In genomic region chr16:88616320-88616719, GRCh38 we compare ENCODE assay signal across 15 cellular contexts. TPM values are rescaled to one million over a fixed set of nuclear protein-coding genes. Genes with fewer than 3 reads are reported as not detected.
DNase-seq lines count a peak whose midpoint lies in the region; ATAC-seq and TF ChIP-seq lines count a peak whose summit lies in the region.
"Had no signal": no experiment of that assay in that cellular context is flagged by ENCODE, and none has a peak within 500 bp of the region (broad histone marks: within the 10 kb centered on the region; RNA-seq: fewer than 3 reads in every experiment).

No MANE protein-coding gene starts in this region.

- H4K20me1 ChIP-seq in H9 (ENCODE audit: control insufficient read depth, insufficient read depth, insufficient read length) (no peaks in the 10 kb centered on the region), osteoblast (ENCODE audit: insufficient read depth, low read length) (peaks cover 35% of the 10 kb centered on the region)

- ATAC-seq in HG03442 (IDR thresholded peaks at IDR 0.05; ENCODE audit: unreplicated experiment), result no peak
- no peak for ATAC-seq in stimulated activated memory B cell treated with anti-CD40 and anti-IgM and Interleukin-4, amounts not matched to agents 10 μg/mL and 1 μg/mL and 100 μg/mL, for 72 hours

- H3K4me1 ChIP-seq in H9 (ENCODE audit: insufficient read depth, low read length) (no peaks in the 10 kb centered on the region), endodermal cell (ENCODE audit: control insufficient read depth, insufficient read depth, low read length) (peaks cover 33% of the 10 kb centered on the region), osteoblast (ENCODE audit: insufficient read depth, low read length) (no peaks in the 10 kb centered on the region)

- H3K4ac ChIP-seq in H9 (ENCODE audit: low read depth, low read length), result no peak overlapping the region

- no peak overlapping the region for H3K14ac ChIP-seq in H9 (ENCODE audit: insufficient read depth, low read length)

- no peak overlapping the region for H3T11ph ChIP-seq in H9 (ENCODE audit: low read length)

- no peaks in the 10 kb centered on the region for H3K27me3 ChIP-seq in H9 (ENCODE audit: insufficient read depth, low read length)
- no peaks in the 10 kb centered on the region for H3K27me3 ChIP-seq in endodermal cell (ENCODE audit: control insufficient read depth, insufficient read depth, low read length, poor library complexity, severe bottlenecking)
- no peaks in the 10 kb centered on the region for H3K27me3 ChIP-seq in osteoblast (ENCODE audit: insufficient read depth, low read length)
- H3K27me3 ChIP-seq: brain microvascular endothelial cell, suprapubic skin had no signal

- DNase-seq in NCI-H2081 (lab: John Stamatoyannopoulos, UW) (peak; percentile 44 to 68), NCI-H2081 treated with DMSO at 0.1 percent for 48 hours (lab: John Stamatoyannopoulos, UW) (no peak), H9 (no peak), endodermal cell (no peak), osteoblast (ENCODE audit: insufficient read length, low spot score, missing footprints) (peak; percentile 68)
- no peak for DNase-seq in central memory CD4-positive, alpha-beta T cell
- DNase-seq: activated CD4-positive, CD25-positive, alpha-beta regulatory T cell; brain microvascular endothelial cell; DND-41; NCI-H1105; right cardiac atrium had no signal

- H3K4me2 ChIP-seq in H9 (ENCODE audit: insufficient read depth, insufficient read length, low read length) (no peak overlapping the region), osteoblast (ENCODE audit: insufficient read depth, low read length) (no peak overlapping the region)

- no peaks in the 10 kb centered on the region for H3K27me3 Mint-ChIP-seq in H9 (ENCODE audit: low read depth)
- no peaks in the 10 kb centered on the region for H3K27me3 Mint-ChIP-seq in endodermal cell (ENCODE audit: insufficient read depth)
- H3K27me3 Mint-ChIP-seq in stimulated activated memory B cell treated with anti-CD40 and anti-IgM and Interleukin-4, amounts not matched to agents 10 μg/mL and 1 μg/mL and 100 μg/mL, for 72 hours, result no peaks in the 10 kb centered on the region

- H3K27ac Mint-ChIP-seq in H9, result peak overlapping the region; percentile 34 to 97 (median 81); a peak in 5 of 7 replicates
- H3K27ac Mint-ChIP-seq in endodermal cell, result peak overlapping the region; percentile 85
- no peak overlapping the region for H3K27ac Mint-ChIP-seq in stimulated activated memory B cell treated with anti-CD40 and anti-IgM and Interleukin-4, amounts not matched to agents 10 μg/mL and 1 μg/mL and 100 μg/mL, for 72 hours

- H3K4me3 Mint-ChIP-seq in H9 (no peak overlapping the region), endodermal cell (no peak overlapping the region)
- H3K4me3 Mint-ChIP-seq in stimulated activated memory B cell treated with anti-CD40 and anti-IgM and Interleukin-4, amounts not matched to agents 10 μg/mL and 1 μg/mL and 100 μg/mL, for 72 hours, result no peak overlapping the region

- no peak overlapping the region for H3K23ac ChIP-seq in H9 (ENCODE audit: insufficient read length, low read depth, low read length)

- no peak overlapping the region for H4K5ac ChIP-seq in H9 (ENCODE audit: insufficient read length, low read depth, low read length)

- H3K23me2 ChIP-seq in H9 (ENCODE audit: insufficient read length, low read depth, low read length, poor library complexity, severe bottlenecking), result no peaks in the 10 kb centered on the region

- no CpG with 5 or more reads among the region's 13 CpGs for WGBS in H9 (ENCODE audit: extremely low coverage, insufficient read length, low lambda C conversion rate)
- WGBS in endodermal cell (ENCODE audit: insufficient coverage in 1 of 2, insufficient read length in 1 of 2), 2 experiments, result 94% methylated on average over 7 to 13 of the region's 13 CpGs

- H2BK12ac ChIP-seq in H9 (ENCODE audit: insufficient read length, low read depth, low read length), result no peak overlapping the region

- H2BK5ac ChIP-seq in H9 (ENCODE audit: insufficient read length, low read length), result no peak overlapping the region

- H3K4me3 ChIP-seq in endodermal cell (ENCODE audit: low read length), result no peak overlapping the region
- no peak overlapping the region for H3K4me3 ChIP-seq in osteoblast (ENCODE audit: insufficient read depth, low read length)
- H3K4me3 ChIP-seq: SK-N-MC, suprapubic skin had no signal

- H3K9me3 Mint-ChIP-seq in H9, result no peaks in the 10 kb centered on the region
- no peaks in the 10 kb centered on the region for H3K9me3 Mint-ChIP-seq in endodermal cell
- no peaks in the 10 kb centered on the region for H3K9me3 Mint-ChIP-seq in stimulated activated memory B cell treated with anti-CD40 and anti-IgM and Interleukin-4, amounts not matched to agents 10 μg/mL and 1 μg/mL and 100 μg/mL, for 72 hours

- H3K18ac ChIP-seq in H9 (ENCODE audit: insufficient read length, low read depth, low read length), result no peak overlapping the region

- H3K27ac ChIP-seq in H9 (ENCODE audit: insufficient read length, low read depth, low read length) (no peak overlapping the region), endodermal cell (ENCODE audit: low read depth, low read length) (no peak overlapping the region), osteoblast (ENCODE audit: low read depth, low read length) (no peak overlapping the region)
- H3K27ac ChIP-seq: brain microvascular endothelial cell, SK-N-MC, suprapubic skin had no signal

- no peak for TF ChIP-seq CTCF in H9 (conservative IDR thresholded peaks at IDR 0.05)
- no peak for TF ChIP-seq CTCF in endodermal cell (conservative IDR thresholded peaks at IDR 0.05)
- TF ChIP-seq CTCF in osteoblast (IDR thresholded peaks at IDR 0.05; ENCODE audit: extremely low read depth, low read depth, low read length), result no peak

- H3K4me1 Mint-ChIP-seq in H9, result peaks cover 6 to 26% of the 10 kb centered on the region in 2 experiments
- peaks cover 39% of the 10 kb centered on the region for H3K4me1 Mint-ChIP-seq in endodermal cell
- H3K4me1 Mint-ChIP-seq in stimulated activated memory B cell treated with anti-CD40 and anti-IgM and Interleukin-4, amounts not matched to agents 10 μg/mL and 1 μg/mL and 100 μg/mL, for 72 hours, result peaks cover 26% of the 10 kb centered on the region

- H2BK15ac ChIP-seq in H9 (ENCODE audit: low read depth, low read length), result no peak overlapping the region

- H3K56ac ChIP-seq in H9 (ENCODE audit: insufficient read length, low read depth, low read length), result no peak overlapping the region

- H3K36me3 Mint-ChIP-seq in H9 (ENCODE audit: insufficient read depth in 1 of 3, low read depth in 3 of 3), result peaks cover 15 to 49% (median 33%) of the 10 kb centered on the region in 3 experiments
- H3K36me3 Mint-ChIP-seq in endodermal cell (ENCODE audit: low read depth), result peaks cover 36% of the 10 kb centered on the region
- peaks cover 40% of the 10 kb centered on the region for H3K36me3 Mint-ChIP-seq in stimulated activated memory B cell treated with anti-CD40 and anti-IgM and Interleukin-4, amounts not matched to agents 10 μg/mL and 1 μg/mL and 100 μg/mL, for 72 hours

- no peaks in the 10 kb centered on the region for H3K79me1 ChIP-seq in H9 (ENCODE audit: insufficient read depth, low read depth, low read length, poor library complexity, severe bottlenecking)

- H3K36me3 ChIP-seq in endodermal cell (ENCODE audit: control insufficient read depth, insufficient read depth, low read length), result peaks cover 51% of the 10 kb centered on the region
- no peaks in the 10 kb centered on the region for H3K36me3 ChIP-seq in osteoblast (ENCODE audit: insufficient read depth, low read length)

- no peak overlapping the region for H4K91ac ChIP-seq in H9 (ENCODE audit: insufficient read length, low read depth, low read length)

- no peak overlapping the region for H2AK5ac ChIP-seq in H9 (ENCODE audit: insufficient read length, low read length)

- H3K9me3 ChIP-seq in H9 (ENCODE audit: control insufficient read depth, low read depth, low read length) (no peaks in the 10 kb centered on the region), endodermal cell (ENCODE audit: control insufficient read depth, low read length) (no peaks in the 10 kb centered on the region), osteoblast (ENCODE audit: low read depth, low read length) (no peaks in the 10 kb centered on the region)
- H3K9me3 ChIP-seq: suprapubic skin had no signal

- no peak overlapping the region for H2AFZ ChIP-seq in H9 (ENCODE audit: low read length)
- no peak overlapping the region for H2AFZ ChIP-seq in osteoblast (ENCODE audit: low read length)

- no peak overlapping the region for H2BK20ac ChIP-seq in H9 (ENCODE audit: low read depth, low read length, poor library complexity, severe bottlenecking)

- no peak overlapping the region for H3K9ac ChIP-seq in H9 (ENCODE audit: extremely low read depth, insufficient read length, low read length)
- peak overlapping the region; percentile 38 for H3K9ac ChIP-seq in endodermal cell (ENCODE audit: extremely low read depth, low read length, poor library complexity, severe bottlenecking)

- H4K8ac ChIP-seq in H9 (replicated peaks; ENCODE audit: insufficient read length, low read depth, low read length), result no peak overlapping the region

- H3K79me2 ChIP-seq in H9 (ENCODE audit: insufficient read depth, low read length) (no peaks in the 10 kb centered on the region; the same call in 1 of the 2 replicates), osteoblast (ENCODE audit: insufficient read depth, low read length) (peaks cover 50% of the 10 kb centered on the region)

- no peak overlapping the region for H2BK120ac ChIP-seq in H9 (ENCODE audit: low read depth, low read length, poor library complexity, severe bottlenecking)

RNA-seq across cellular contexts. Expression of gene IL17C, which starts 22.1 kb away (rescaled TPM):
- 0.29 and 0.31 TPM in 2 replicates for total RNA-seq in H9 (2021)
- not detected for total RNA-seq in endodermal cell
- not detected for polyA plus RNA-seq in endodermal cell (2013, experiment 1 of 2)
- polyA plus RNA-seq in endodermal cell (2013, experiment 2 of 2), result not detected
- under 0.01 and 0.29 TPM in 2 replicates for total RNA-seq in osteoblast
- total RNA-seq: right cardiac atrium, suprapubic skin had no signal
- polyA plus RNA-seq: right cardiac atrium had no signal

RNA-seq across cellular contexts. Expression of gene CYBA, which starts 34.5 kb away (rescaled TPM):
- total RNA-seq in H9 (2021), result 153 and 160 TPM in 2 replicates
- 100 to 1,000 TPM; 188 to 220 TPM for total RNA-seq in endodermal cell
- polyA plus RNA-seq in endodermal cell (2013, experiment 1 of 2), result 63.0 TPM
- polyA plus RNA-seq in endodermal cell (2013, experiment 2 of 2), result 54.6 TPM
- 144 and 250 TPM in 2 replicates for total RNA-seq in osteoblast

RNA-seq across cellular contexts. Expression of gene ZC3H18, which starts 46.1 kb away (rescaled TPM):
- total RNA-seq in H9 (2021), result 69.7 and 78.2 TPM in 2 replicates
- total RNA-seq in endodermal cell, result 10 to 100 TPM; 75.4 to 76.6 TPM
- polyA plus RNA-seq in endodermal cell (2013, experiment 1 of 2), result 68.2 TPM
- 57.8 TPM for polyA plus RNA-seq in endodermal cell (2013, experiment 2 of 2)
- 10.6 and 10.9 TPM in 2 replicates for total RNA-seq in osteoblast

RNA-seq across cellular contexts. Expression of gene MVD, which starts 46.6 kb away (rescaled TPM):
- total RNA-seq in H9 (2021), result 53.2 and 57.1 TPM in 2 replicates
- total RNA-seq in endodermal cell, result 10 to 100 TPM; 79.8 to 81.4 TPM
- 111 TPM for polyA plus RNA-seq in endodermal cell (2013, experiment 1 of 2)
- 106 TPM for polyA plus RNA-seq in endodermal cell (2013, experiment 2 of 2)
- total RNA-seq in osteoblast, result 67.3 and 73.1 TPM in 2 replicates

Comparison
In these comparisons a context has a peak if more than half of its experiments do, and no peak if none do; other contexts are left out.
1. DNase-seq: peak in NCI-H2081 (2 of 2) and osteoblast (single experiment); none in NCI-H2081 treated with DMSO at 0.1 percent for 48 hours (single experiment), H9 (single experiment), endodermal cell (single experiment) and central memory CD4-positive, alpha-beta T cell (single experiment).